12 cellular contexts compared by ENCODE assay signal in genomic region chr9:127812936-127813675, GRCh38. TPM values are rescaled to one million over a fixed set of nuclear protein-coding genes. Genes with fewer than 3 reads are reported as not detected.
"Had no signal": no experiment of that assay in that cellular context is flagged by ENCODE, and none has a peak within 500 bp of the region (broad histone marks: within the 10 kb centered on the region; RNA-seq: fewer than 3 reads in every experiment).

No MANE protein-coding gene starts in this region.

- H3K27ac Mint-ChIP-seq: activated CD4-positive, alpha-beta T cell treated with anti-CD3 and anti-CD28 coated beads, Interleukin-2, amount 10 ng/mL, durations not matched to agents 7 days and 5 days; activated T-helper 1 cell treated with anti-CD3 and anti-CD28 coated beads, Interleukin-12 subunit alpha, Interleukin-12 subunit beta, Interleukin-2, Interleukin-4 antibody, amounts not matched to agents 30 ng/mL and 10 ng/mL and 1 ng/mL, durations not matched to agents 14 hours and 24 hours and 36 hours; nephron progenitor cell; T-helper 2 cell treated with Interferon-gamma antibody and Interleukin-4, amounts not matched to agents 5 μg/mL and 100 μg/mL, for 36 hours had no signal

- ATAC-seq: esophagus mucosa had no signal

- H3K27me3 Mint-ChIP-seq: activated CD4-positive, alpha-beta T cell treated with anti-CD3 and anti-CD28 coated beads, Interleukin-2, amount 10 ng/mL, durations not matched to agents 7 days and 5 days had no signal

- H3K9me3 ChIP-seq: thoracic aorta had no signal

- H3K9me3 Mint-ChIP-seq: activated CD4-positive, alpha-beta T cell treated with anti-CD3 and anti-CD28 coated beads, Interleukin-2, amount 10 ng/mL, durations not matched to agents 7 days and 5 days; activated T-helper 1 cell treated with anti-CD3 and anti-CD28 coated beads, Interleukin-12 subunit alpha, Interleukin-12 subunit beta, Interleukin-2, Interleukin-4 antibody, amounts not matched to agents 30 ng/mL and 10 ng/mL and 1 ng/mL, durations not matched to agents 14 hours and 24 hours and 36 hours; nephron progenitor cell; T-helper 2 cell treated with Interferon-gamma antibody and Interleukin-4, amounts not matched to agents 5 μg/mL and 100 μg/mL, for 36 hours had no signal

- H3K4me3 ChIP-seq: thoracic aorta had no signal

- DNase-seq: activated CD4-positive, alpha-beta T cell treated with anti-CD3 and anti-CD28 coated beads, Interleukin-2, amount 10 ng/mL, durations not matched to agents 7 days and 5 days; activated CD4-positive, CD25-positive, alpha-beta regulatory T cell; activated CD8-positive, alpha-beta memory T cell treated with anti-CD3 and anti-CD28 coated beads, Interleukin-2, amount 50 U/mL, for 48 hours; activated naive CD4-positive, alpha-beta T cell; hippocampal formation; nephron progenitor cell; stimulated activated CD4-positive, alpha-beta T cell treated with anti-CD3 and anti-CD28 coated beads, Interleukin-1b, Interleukin-23, amount 100 ng/mL, for 48 hours had no signal

- H3K4me3 Mint-ChIP-seq: activated CD4-positive, alpha-beta T cell treated with anti-CD3 and anti-CD28 coated beads, Interleukin-2, amount 10 ng/mL, durations not matched to agents 7 days and 5 days; activated T-helper 1 cell treated with anti-CD3 and anti-CD28 coated beads, Interleukin-12 subunit alpha, Interleukin-12 subunit beta, Interleukin-2, Interleukin-4 antibody, amounts not matched to agents 30 ng/mL and 10 ng/mL and 1 ng/mL, durations not matched to agents 14 hours and 24 hours and 36 hours; nephron progenitor cell; T-helper 2 cell treated with Interferon-gamma antibody and Interleukin-4, amounts not matched to agents 5 μg/mL and 100 μg/mL, for 36 hours had no signal

RNA-seq across cellular contexts. Expression of gene SH2D3C, which starts 34.6 kb away (rescaled TPM):
- total RNA-seq: bronchial epithelial cell had no signal
